1 cellular context compared by ENCODE assay signal in genomic region chr1:209784276-209785169, GRCh38.
A peak's percentile ranks its signal among the peaks of the same experiment; 100 is the strongest.
TF ChIP-seq lines count a peak whose summit lies in the region.

Gene C1orf74 (minus strand): TSS chr1:209784559. CDS start chr1:209783634, 925 bp downstream.

TF ChIP-seq in H1, 55 proteins besides CTCF, POLR2A, EP300 and RAD21:
- peak; percentile 90 for TF ChIP-seq TBP (IDR thresholded peaks at IDR 0.05; ENCODE audit: low read depth, low read length)
- no peak for TF ChIP-seq TEAD4 (IDR thresholded peaks at IDR 0.05; ENCODE audit: low read depth, low read length)
- TF ChIP-seq NANOG (IDR thresholded peaks at IDR 0.05; ENCODE audit: insufficient read depth, low read depth, low read length, poor library complexity, severe bottlenecking), result no peak
- TF ChIP-seq SAP30 (IDR thresholded peaks at IDR 0.05; ENCODE audit: insufficient read depth, insufficient replicate concordance, low read length), result no peak
- peak; percentile 67 for TF ChIP-seq TAF7 (optimal IDR thresholded peaks at IDR 0.05; ENCODE audit: borderline replicate concordance, low read depth, low read length)
- TF ChIP-seq ASH2L (IDR thresholded peaks at IDR 0.05; ENCODE audit: low read length), result peak; percentile 73
- TF ChIP-seq CHD2 (IDR thresholded peaks at IDR 0.05; ENCODE audit: low read length), result peak; percentile 97
- TF ChIP-seq BACH1 (IDR thresholded peaks at IDR 0.05; ENCODE audit: low read length), result 0 out of 2 replicates have a peak, but pooled peaks have one; percentile 24
- no peak for TF ChIP-seq CHD7 (IDR thresholded peaks at IDR 0.05; ENCODE audit: insufficient replicate concordance, low read length)
- no peak for TF ChIP-seq EZH2 (IDR thresholded peaks at IDR 0.05; ENCODE audit: low read depth, low read length, severe bottlenecking)
- no peak for TF ChIP-seq SUZ12 (IDR thresholded peaks at IDR 0.05; ENCODE audit: low read length)
- peak; percentile 81 for TF ChIP-seq MAX (IDR thresholded peaks at IDR 0.05)
- no peak for TF ChIP-seq HDAC2 (IDR thresholded peaks at IDR 0.05; ENCODE audit: borderline replicate concordance in 1 of 2, low read depth in 2 of 2, low read length in 2 of 2)
- 0 out of 2 replicates have a peak, but pooled peaks have one; percentile 14 for TF ChIP-seq EGR1 (IDR thresholded peaks at IDR 0.05; ENCODE audit: borderline replicate concordance, low read depth, low read length)
- TF ChIP-seq RXRA (IDR thresholded peaks at IDR 0.05; ENCODE audit: insufficient read depth, low read depth, low read length), result no peak
- peak; percentile 98 for TF ChIP-seq CREB1 (IDR thresholded peaks at IDR 0.05)
- TF ChIP-seq SIX5 (IDR thresholded peaks at IDR 0.05; ENCODE audit: low read depth, low read length), result no peak
- TF ChIP-seq JUND (IDR thresholded peaks at IDR 0.05; ENCODE audit: low read length), result peak; percentile 93
- no peak for TF ChIP-seq BCL11A (IDR thresholded peaks at IDR 0.05; ENCODE audit: low read depth in 2 of 2, low read length in 2 of 2)
- no peak; the same call in 1 of the 2 replicates for TF ChIP-seq RFX5 (IDR thresholded peaks at IDR 0.05; ENCODE audit: borderline replicate concordance, low read depth, low read length)
- no peak for TF ChIP-seq RNF2 (IDR thresholded peaks at IDR 0.05; ENCODE audit: borderline replicate concordance, low read depth, low read length, missing control alignments, poor library complexity, severe bottlenecking)
- TF ChIP-seq BRCA1 (IDR thresholded peaks at IDR 0.05; ENCODE audit: low read depth, low read length), result peak; percentile 89
- peak; percentile 80 for TF ChIP-seq JUN (IDR thresholded peaks at IDR 0.05; ENCODE audit: low read depth, low read length)
- no peak for TF ChIP-seq CTBP2 (IDR thresholded peaks at IDR 0.05; ENCODE audit: borderline replicate concordance, insufficient read depth, insufficient read length, low read length)
- no peak for TF ChIP-seq TCF12 (IDR thresholded peaks at IDR 0.05; ENCODE audit: low read depth, low read length)
- TF ChIP-seq RBBP5 (IDR thresholded peaks at IDR 0.05; ENCODE audit: borderline replicate concordance, low read depth, low read length), result peak; percentile 49; the same call in 1 of the 2 replicates
- no peak for TF ChIP-seq USF2 (IDR thresholded peaks at IDR 0.05; ENCODE audit: low read length)
- TF ChIP-seq ATF3 (IDR thresholded peaks at IDR 0.05; ENCODE audit: insufficient read depth, low read depth, low read length), result peak; percentile 57; the same call in 1 of the 2 replicates
- TF ChIP-seq MAFK (IDR thresholded peaks at IDR 0.05; ENCODE audit: low read depth, low read length), result no peak
- TF ChIP-seq HDAC6 (IDR thresholded peaks at IDR 0.05; ENCODE audit: low read depth, low read length), result no peak
- peak; percentile 93 for TF ChIP-seq POLR2AphosphoS5 (IDR thresholded peaks at IDR 0.05; ENCODE audit: low read depth, low read length)
- TF ChIP-seq SIN3A (conservative IDR thresholded peaks at IDR 0.05 in 1 of 2, IDR thresholded peaks at IDR 0.05 in 1 of 2; ENCODE audit: low read depth in 1 of 2, low read length in 2 of 2), result no peak
- TF ChIP-seq CBX8 (IDR thresholded peaks at IDR 0.05; ENCODE audit: borderline replicate concordance, low read depth, low read length), result no peak
- no peak for TF ChIP-seq FOSL1 (IDR thresholded peaks at IDR 0.05; ENCODE audit: insufficient read depth, low read depth, low read length)
- peak; percentile 73; the same call in 1 of the 2 replicates for TF ChIP-seq YY1 (IDR thresholded peaks at IDR 0.05; ENCODE audit: low read depth, low read length)
- TF ChIP-seq KDM4A (IDR thresholded peaks at IDR 0.05; ENCODE audit: low read depth, low read length, severe bottlenecking), result peak; percentile 93
- TF ChIP-seq SRF (IDR thresholded peaks at IDR 0.05; ENCODE audit: low read depth, low read length), result peak; percentile 54
- peak; percentile 83; the same call in 1 of the 2 replicates for TF ChIP-seq SP4 (IDR thresholded peaks at IDR 0.05; ENCODE audit: low read length)
- TF ChIP-seq SIRT6 (IDR thresholded peaks at IDR 0.05; ENCODE audit: low read length), result no peak
- TF ChIP-seq CHD1 (IDR thresholded peaks at IDR 0.05; ENCODE audit: low read depth, low read length), result no peak
- no peak for TF ChIP-seq GTF2F1 (IDR thresholded peaks at IDR 0.05; ENCODE audit: borderline replicate concordance, low read depth, low read length)
- peak; percentile 88 for TF ChIP-seq E2F6 (IDR thresholded peaks at IDR 0.05)
- no peak for TF ChIP-seq KDM5A (IDR thresholded peaks at IDR 0.05; ENCODE audit: low read length)
- peak; percentile 96 for TF ChIP-seq NRF1 (IDR thresholded peaks at IDR 0.05; ENCODE audit: low read depth, low read length)
- TF ChIP-seq GABPA (IDR thresholded peaks at IDR 0.05; ENCODE audit: borderline replicate concordance, insufficient read depth, low read length), result peak; percentile 93
- no peak for TF ChIP-seq SP1 (IDR thresholded peaks at IDR 0.05; ENCODE audit: low read depth, low read length)
- peak; percentile 92 for TF ChIP-seq PHF8 (conservative IDR thresholded peaks at IDR 0.05; ENCODE audit: low read depth, low read length)
- TF ChIP-seq POU5F1 (IDR thresholded peaks at IDR 0.05; ENCODE audit: low read depth, low read length), result no peak
- TF ChIP-seq CEBPB (IDR thresholded peaks at IDR 0.05; ENCODE audit: low read depth, low read length), result no peak
- no peak for TF ChIP-seq SP2 (IDR thresholded peaks at IDR 0.05; ENCODE audit: low read length)
- peak; percentile 95 for TF ChIP-seq TAF1 (IDR thresholded peaks at IDR 0.05; ENCODE audit: low read depth, low read length)
- TF ChIP-seq CBX5 (IDR thresholded peaks at IDR 0.05; ENCODE audit: low read depth, low read length), result no peak
- TF ChIP-seq KDM1A (IDR thresholded peaks at IDR 0.05; ENCODE audit: borderline replicate concordance, low read length), result no peak
- no peak for TF ChIP-seq ZNF274 (IDR thresholded peaks at IDR 0.05; ENCODE audit: borderline replicate concordance, extremely low read depth, low read length)
- peak; percentile 92 for TF ChIP-seq ATF2 (IDR thresholded peaks at IDR 0.05; ENCODE audit: low read length)
